ENCODE assay signal across 10 cellular contexts in genomic region chr6:113122060-113122459, GRCh38.
A peak's percentile ranks its signal among the peaks of the same experiment; 100 is the strongest.
DNase-seq lines count a peak whose midpoint lies in the region; ATAC-seq and TF ChIP-seq lines count a peak whose summit lies in the region.
"Had no signal": no experiment of that assay in that cellular context is flagged by ENCODE, and none has a peak within 500 bp of the region (broad histone marks: within the 10 kb centered on the region; RNA-seq: fewer than 3 reads in every experiment).

No MANE protein-coding gene starts in this region.

- peak; percentile 36 for TF ChIP-seq CTCF in BE2C (IDR thresholded peaks at IDR 0.05; ENCODE audit: low read depth, low read length)
- no peak for TF ChIP-seq CTCF in left lung (IDR thresholded peaks at IDR 0.05)

- H3K9me3 Mint-ChIP-seq in effector memory CD8-positive, alpha-beta T cell = peaks cover 0 to under 1% of the 10 kb centered on the region in 2 donors
- peaks cover 0 to 6% of the 10 kb centered on the region in 2 donors for H3K9me3 Mint-ChIP-seq in stimulated activated naive B cell treated with anti-CD40 and anti-IgM and Interleukin-4, amounts not matched to agents 10 μg/mL and 1 μg/mL and 100 μg/mL, for 72 hours

- H3K9me3 ChIP-seq in BE2C (no peaks in the 10 kb centered on the region), MG63 (peaks cover 6% of the 10 kb centered on the region; the same call in 1 of the 2 replicates), ectodermal cell (ENCODE audit: control insufficient read depth, low read length) (no peaks in the 10 kb centered on the region), left lung (peaks cover 0 to 4% of the 10 kb centered on the region in 2 donors)

- ATAC-seq in left lung (peak; percentile 22), HG02763 (IDR thresholded peaks at IDR 0.05; ENCODE audit: unreplicated experiment) (no peak)
- no peak for ATAC-seq in effector memory CD8-positive, alpha-beta T cell (replicated peaks)
- no peak for ATAC-seq in stimulated activated naive B cell treated with anti-CD40 and anti-IgM and Interleukin-4, amounts not matched to agents 10 μg/mL and 1 μg/mL and 100 μg/mL, for 72 hours (replicated peaks)

- no peak for DNase-seq in BE2C
- DNase-seq in MG63 = peak; percentile 74
- no peak for DNase-seq in left lung
- DNase-seq in NCI-H2107 treated with DMSO at 0.1 percent for 48 hours (lab: John Stamatoyannopoulos, UW; ENCODE audit: unreplicated experiment) = no peak
- no peak for DNase-seq in effector memory CD8-positive, alpha-beta T cell
- no peak for DNase-seq in stimulated activated naive B cell treated with anti-CD40 and anti-IgM and Interleukin-4, amounts not matched to agents 10 μg/mL and 1 μg/mL and 100 μg/mL, for 72 hours
- DNase-seq: SHP77 treated with DMSO at 0.1 percent for 48 hours; stimulated activated CD4-positive, alpha-beta T cell treated with anti-CD3 and anti-CD28 coated beads, Interleukin-2, amount 100 ng/mL, for 24 hours had no signal

- no peaks in the 10 kb centered on the region for H3K36me3 Mint-ChIP-seq in effector memory CD8-positive, alpha-beta T cell (ENCODE audit: insufficient read depth)
- H3K36me3 Mint-ChIP-seq in stimulated activated naive B cell treated with anti-CD40 and anti-IgM and Interleukin-4, amounts not matched to agents 10 μg/mL and 1 μg/mL and 100 μg/mL, for 72 hours = no peaks in the 10 kb centered on the region

- H3K4me1 ChIP-seq in BE2C (no peaks in the 10 kb centered on the region; the same call in 1 of the 2 replicates), ectodermal cell (ENCODE audit: control insufficient read depth, insufficient read depth, low read length) (no peaks in the 10 kb centered on the region), left lung (peaks cover 0 to 5% of the 10 kb centered on the region in 2 donors)

- H3K36me3 ChIP-seq in BE2C = no peaks in the 10 kb centered on the region
- H3K36me3 ChIP-seq in MG63 = no peaks in the 10 kb centered on the region
- no peaks in the 10 kb centered on the region for H3K36me3 ChIP-seq in ectodermal cell (ENCODE audit: control insufficient read depth, insufficient read depth, low read length)
- H3K36me3 ChIP-seq in left lung = no peaks in the 10 kb centered on the region

- intact Hi-C loops in left lung (cut with DNase I) = no loop called here

- H3K4me3 ChIP-seq in BE2C (ENCODE audit: low read depth, low read length) (no peak overlapping the region), MG63 (no peak overlapping the region), ectodermal cell (ENCODE audit: insufficient read depth, low read depth, low read length) (no peak overlapping the region), left lung (no peak overlapping the region)

- H3K27ac Mint-ChIP-seq in effector memory CD8-positive, alpha-beta T cell = no peak overlapping the region
- no peak overlapping the region for H3K27ac Mint-ChIP-seq in stimulated activated naive B cell treated with anti-CD40 and anti-IgM and Interleukin-4, amounts not matched to agents 10 μg/mL and 1 μg/mL and 100 μg/mL, for 72 hours

- H3K27me3 Mint-ChIP-seq in effector memory CD8-positive, alpha-beta T cell = no peaks in the 10 kb centered on the region
- no peaks in the 10 kb centered on the region for H3K27me3 Mint-ChIP-seq in stimulated activated naive B cell treated with anti-CD40 and anti-IgM and Interleukin-4, amounts not matched to agents 10 μg/mL and 1 μg/mL and 100 μg/mL, for 72 hours

- no peaks in the 10 kb centered on the region for H3K27me3 ChIP-seq in BE2C
- H3K27me3 ChIP-seq in MG63 = no peaks in the 10 kb centered on the region
- H3K27me3 ChIP-seq in ectodermal cell (ENCODE audit: control insufficient read depth, insufficient read depth, low read length, poor library complexity, severe bottlenecking) = no peaks in the 10 kb centered on the region
- no peaks in the 10 kb centered on the region for H3K27me3 ChIP-seq in left lung

- H3K27ac ChIP-seq in ectodermal cell (ENCODE audit: insufficient read depth, low read depth, low read length, poor library complexity, severe bottlenecking) = peak overlapping the region; percentile 51
- no peak overlapping the region for H3K27ac ChIP-seq in left lung

- 57 to 96% methylated on average over 1 of the region's 1 CpG for WGBS in ectodermal cell, 2 experiments

- no peaks in the 10 kb centered on the region for H3K4me1 Mint-ChIP-seq in effector memory CD8-positive, alpha-beta T cell (ENCODE audit: low read depth in 2 of 2)
- no peaks in the 10 kb centered on the region for H3K4me1 Mint-ChIP-seq in stimulated activated naive B cell treated with anti-CD40 and anti-IgM and Interleukin-4, amounts not matched to agents 10 μg/mL and 1 μg/mL and 100 μg/mL, for 72 hours

- no peak overlapping the region for H3K4me3 Mint-ChIP-seq in effector memory CD8-positive, alpha-beta T cell
- no peak overlapping the region for H3K4me3 Mint-ChIP-seq in stimulated activated naive B cell treated with anti-CD40 and anti-IgM and Interleukin-4, amounts not matched to agents 10 μg/mL and 1 μg/mL and 100 μg/mL, for 72 hours
